Comparison of ENCODE assay signal across 9 cellular contexts in genomic region chr1:8097077-8097799, GRCh38.
DNase-seq lines count a peak whose midpoint lies in the region; ATAC-seq, FAIRE-seq and TF ChIP-seq lines count a peak whose summit lies in the region.
"Had no signal": no experiment of that assay in that cellular context is flagged by ENCODE, and none has a peak within 500 bp of the region (broad histone marks: within the 10 kb centered on the region; RNA-seq: fewer than 3 reads in every experiment).

No MANE protein-coding gene starts in this region.

- no peak overlapping the region for H3K4me3 ChIP-seq in AG04450 (ENCODE audit: low read depth, low read length)
- no peak overlapping the region for H3K4me3 ChIP-seq in adrenal gland
- no peak overlapping the region for H3K4me3 ChIP-seq in lower lobe of right lung
- H3K4me3 ChIP-seq in testis = no peak overlapping the region

- H3K36me3 ChIP-seq in adrenal gland (replicated peaks in 1 of 2) (no peaks in the 10 kb centered on the region), lower lobe of right lung (no peaks in the 10 kb centered on the region), testis (ENCODE audit: low read depth, missing control alignments) (no peaks in the 10 kb centered on the region)

- peaks cover 20 to 35% of the 10 kb centered on the region in 2 donors for H3K4me1 ChIP-seq in adrenal gland (replicated peaks in 1 of 2)
- H3K4me1 ChIP-seq in lower lobe of right lung = peaks cover 41% of the 10 kb centered on the region
- H3K4me1 ChIP-seq in testis = peaks cover 6% of the 10 kb centered on the region

- POLR2A ChIA-PET in AG04450 (lab: Yijun Ruan, JAX) = interaction anchor here (0.6 to 1.2 kb wide), 5 partner anchors 14 to 92 kb away, joined by 3 to 7 read pairs (median 4); no protein-coding TSS in a partner anchor

- peak; percentile 85 for FAIRE-seq in GM18507 (lab: Jason Lieb, UNC)

- TF ChIP-seq POLR2A in adrenal gland (IDR thresholded peaks at IDR 0.05) = peak in 1 of 2 donors; percentile 22
- TF ChIP-seq POLR2A in testis (IDR thresholded peaks at IDR 0.05) = no peak

- WGBS in adrenal gland, 4 donors = 26 to 39% (median 36%) methylated on average over 6 of the region's 6 CpGs
- 75 to 77% methylated on average over 6 of the region's 6 CpGs for WGBS in testis, 2 donors

- H3K27me3 ChIP-seq in AG04450 (ENCODE audit: control insufficient read depth, insufficient read depth, low read length) (no peaks in the 10 kb centered on the region), adrenal gland (no peaks in the 10 kb centered on the region), lower lobe of right lung (ENCODE audit: low read depth) (no peaks in the 10 kb centered on the region), testis (no peaks in the 10 kb centered on the region)

- peak; percentile 85 for ATAC-seq in HG02885 (IDR thresholded peaks at IDR 0.05; ENCODE audit: poor library complexity, unreplicated experiment)
- peak; percentile 92 to 93 for ATAC-seq in lower lobe of right lung

- CTCF ChIA-PET in AG04450 (lab: Charles Lee) = interaction anchor here (0.8 to 1.7 kb wide), 2 partner anchors 83 to 217 kb away, joined by 3 read pairs; no protein-coding TSS in a partner anchor

- intact Hi-C loops in adrenal gland (cut with DNase I) = no loop called here
- intact Hi-C loops in lower lobe of right lung (cut with DNase I) = no loop called here
- intact Hi-C loops in testis (cut with DNase I; ENCODE audit: low total_unique reads) = no loop called here

- H3K27ac ChIP-seq in AG04450 (ENCODE audit: low read depth, low read length) (peak overlapping the region; percentile 95), adrenal gland (peak overlapping the region; percentile 49 to 80 (median 77)), lower lobe of right lung (peak overlapping the region; percentile 69), testis (peak overlapping the region in 1 of 2 donors; percentile 30)

- TF ChIP-seq CTCF in AG04450 (IDR thresholded peaks at IDR 0.05; ENCODE audit: low read depth, low read length) = no peak
- TF ChIP-seq CTCF in adrenal gland (IDR thresholded peaks at IDR 0.05) = peak in 1 of 6 experiments; percentile 6
- no peak for TF ChIP-seq CTCF in lower lobe of right lung (IDR thresholded peaks at IDR 0.05)
- no peak for TF ChIP-seq CTCF in testis (IDR thresholded peaks at IDR 0.05)

- DNase-seq in AG04450 (ENCODE audit: low read depth, low spot score) (no peak), GM18507 (ENCODE audit: extremely low spot score, insufficient read length, low read depth) (no peak), NCI-H2171 treated with DMSO at 0.1 percent for 48 hours (lab: John Stamatoyannopoulos, UW) (peak; percentile 91), adrenal gland (peak in 1 of 7 donors; percentile 32), lower lobe of right lung (no peak), testis (no peak)
- no peak for DNase-seq in stimulated activated naive CD4-positive, alpha-beta T cell (lab: John Stamatoyannopoulos, UW)
- DNase-seq: naive B cell had no signal

- H3K9me3 ChIP-seq in AG04450 (ENCODE audit: control insufficient read depth, insufficient read depth, low read length) (no peaks in the 10 kb centered on the region), adrenal gland (replicated peaks in 1 of 3) (no peaks in the 10 kb centered on the region), lower lobe of right lung (no peaks in the 10 kb centered on the region), testis (no peaks in the 10 kb centered on the region)
